Comparison of ENCODE assay signal across 14 cellular contexts in the genomic region with DNA sequence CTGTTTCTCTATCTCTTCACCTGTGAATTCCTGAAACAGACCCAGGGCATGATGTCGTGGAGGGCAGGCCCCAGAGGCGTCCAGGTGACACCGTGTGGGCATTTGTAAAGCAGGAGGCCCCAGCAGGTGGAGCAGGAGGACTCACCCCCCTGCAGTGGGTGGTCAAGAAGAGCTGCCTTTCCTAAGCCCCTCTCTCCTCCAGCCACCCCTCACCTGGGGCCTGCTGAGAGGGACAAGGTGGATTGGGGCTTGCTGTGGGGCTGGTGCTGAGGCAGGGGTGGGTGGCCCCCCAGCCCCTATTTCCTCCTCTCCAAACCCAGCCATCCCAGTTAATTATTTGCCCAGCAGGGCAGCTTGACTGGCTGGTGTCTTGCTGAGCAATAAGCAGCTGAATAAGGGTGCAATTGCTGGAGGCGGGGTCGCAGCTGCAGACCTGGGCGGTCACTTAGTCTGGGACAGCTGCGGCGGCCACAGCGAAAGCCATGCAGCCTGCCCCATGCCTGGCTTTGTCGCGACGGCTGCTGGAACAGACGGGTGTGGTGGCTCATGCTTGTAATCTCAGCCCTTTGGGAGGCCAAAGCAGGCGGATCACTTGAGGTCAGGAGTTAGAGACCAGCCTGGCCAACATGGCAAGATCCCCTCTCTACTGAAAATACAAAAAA. TPM values are rescaled to one million over a fixed set of nuclear protein-coding genes. Genes with fewer than 3 reads are reported as not detected.
"Had no signal": no experiment of that assay in that cellular context is flagged by ENCODE, and none has a peak within 500 bp of the region (broad histone marks: within the 10 kb centered on the region; RNA-seq: fewer than 3 reads in every experiment).

No MANE protein-coding gene starts in this region.

- H3K9me3 ChIP-seq: left lung, uterus had no signal

- H3K4me3 ChIP-seq: cardiac muscle cell, left lung, tibial artery, uterus had no signal

- H3K4me1 Mint-ChIP-seq: stimulated activated naive B cell treated with anti-CD40 and anti-IgM and Interleukin-4, amounts not matched to agents 10 μg/mL and 1 μg/mL and 100 μg/mL, for 72 hours had no signal

- H3K27ac ChIP-seq: cardiac muscle cell, left lung, tibial artery, uterus had no signal

- ATAC-seq: left lung; naive thymus-derived CD4-positive, alpha-beta T cell; stimulated activated naive B cell treated with anti-CD40 and anti-IgM and Interleukin-4, amounts not matched to agents 10 μg/mL and 1 μg/mL and 100 μg/mL, for 72 hours had no signal

- H3K36me3 ChIP-seq: cardiac muscle cell, left lung, tibial artery, uterus had no signal

- H3K36me3 Mint-ChIP-seq: naive thymus-derived CD4-positive, alpha-beta T cell had no signal

- H3K27me3 ChIP-seq: cardiac muscle cell, uterus had no signal

- H3K4me3 Mint-ChIP-seq: naive thymus-derived CD4-positive, alpha-beta T cell; stimulated activated naive B cell treated with anti-CD40 and anti-IgM and Interleukin-4, amounts not matched to agents 10 μg/mL and 1 μg/mL and 100 μg/mL, for 72 hours had no signal

- H3K4me1 ChIP-seq: left lung, tibial artery, uterus had no signal

- H3K27ac Mint-ChIP-seq: naive thymus-derived CD4-positive, alpha-beta T cell; stimulated activated naive B cell treated with anti-CD40 and anti-IgM and Interleukin-4, amounts not matched to agents 10 μg/mL and 1 μg/mL and 100 μg/mL, for 72 hours had no signal

- DNase-seq: activated CD4-positive, alpha-beta T cell treated with anti-CD3 and anti-CD28 coated beads, Interleukin-2, amount 50 U/mL, for 4 hours; activated CD4-positive, CD25-positive, alpha-beta regulatory T cell treated with anti-CD3 and anti-CD28 coated beads, Interleukin-2, amount 50 U/mL, for 72 hours; activated naive CD4-positive, alpha-beta T cell treated with anti-CD3 and anti-CD28 coated beads, Interleukin-2, amount 50 U/mL, for 16 hours; islet precursor cell; left lung; mammary epithelial cell; naive thymus-derived CD4-positive, alpha-beta T cell; stimulated activated CD4-positive, alpha-beta T cell treated with anti-CD3 and anti-CD28 coated beads, Interleukin-15, amount 100 ng/mL, for 24 hours; stimulated activated CD4-positive, alpha-beta T cell treated with anti-CD3 and anti-CD28 coated beads, Interleukin-4, amount 100 ng/mL, for 1 hour; stimulated activated naive B cell treated with anti-CD40 and anti-IgM and Interleukin-4, amounts not matched to agents 10 μg/mL and 1 μg/mL and 100 μg/mL, for 72 hours; T-helper 9 cell; tibial artery; uterus had no signal

RNA-seq across cellular contexts. Expression of gene JPH3, which starts 56.4 kb away (rescaled TPM):
- total RNA-seq: mammary epithelial cell; naive thymus-derived CD4-positive, alpha-beta T cell had no signal
- polyA plus RNA-seq: mammary epithelial cell; naive thymus-derived CD4-positive, alpha-beta T cell had no signal
